ENCODE assay signal across 29 cellular contexts in the genomic region with DNA sequence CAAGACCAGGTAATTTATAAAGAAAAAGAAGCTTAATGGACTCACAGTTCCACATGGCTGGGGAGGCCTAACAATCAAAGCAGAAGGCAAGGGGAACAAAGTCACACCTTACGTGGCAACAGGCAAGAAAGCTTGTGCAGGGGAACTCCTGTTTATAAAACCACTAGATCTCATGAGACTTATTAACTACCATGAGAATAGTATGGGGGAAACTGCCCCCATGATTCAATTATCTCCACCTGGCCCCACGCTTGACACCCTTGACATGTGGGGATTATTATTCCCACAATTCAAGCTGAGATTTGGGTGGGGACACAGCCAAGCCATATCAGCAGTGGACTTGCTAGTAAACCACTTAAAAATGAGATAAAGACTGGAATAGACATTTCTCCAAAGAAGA.
DNase-seq lines count a peak whose midpoint lies in the region; ATAC-seq, FAIRE-seq and TF ChIP-seq lines count a peak whose summit lies in the region.
"Had no signal": no experiment of that assay in that cellular context is flagged by ENCODE, and none has a peak within 500 bp of the region (broad histone marks: within the 10 kb centered on the region; RNA-seq: fewer than 3 reads in every experiment).

No MANE protein-coding gene starts in this region.

- H3K9ac ChIP-seq in GM12878 (ENCODE audit: control insufficient read depth, insufficient read depth, low read length) = no peak overlapping the region
- H3K9ac ChIP-seq: BLaER1; BLaER1 treated with 17β-estradiol and CSF1 and Interleukin-3, amounts not matched to agents 10 nM and 100 nM had no signal

- no peak overlapping the region for H2AFZ ChIP-seq in GM12878 (ENCODE audit: control insufficient read depth, low read depth, low read length)

- no peak overlapping the region for H3K4me2 ChIP-seq in GM12878 (ENCODE audit: control insufficient read depth, insufficient read depth)
- H3K4me2 ChIP-seq: A549; BLaER1; BLaER1 treated with 17β-estradiol and CSF1 and Interleukin-3, amounts not matched to agents 10 nM and 100 nM had no signal

- in situ Hi-C loops in GM12878 (cut with MboI) = no loop called here

- no peak for TF ChIP-seq EP300 in GM12878 (IDR thresholded peaks at IDR 0.05; ENCODE audit: borderline replicate concordance in 1 of 2, control insufficient read depth in 1 of 2, low read depth in 2 of 2, low read length in 2 of 2)

- no peak overlapping the region for H3K27ac ChIP-seq in GM12878 (ENCODE audit: control insufficient read depth, insufficient read depth)
- H3K27ac ChIP-seq: 22Rv1; A549; BLaER1; BLaER1 treated with 17β-estradiol and CSF1 and Interleukin-3, amounts not matched to agents 10 nM and 100 nM; C4-2B had no signal

- no peak for TF ChIP-seq CTCF in GM12878 (IDR thresholded peaks at IDR 0.05 in 2 of 3, conservative IDR thresholded peaks at IDR 0.05 in 1 of 3; ENCODE audit: control insufficient read depth in 2 of 3, extremely low read depth in 1 of 3, insufficient read depth in 1 of 3, low read depth in 3 of 3, low read length in 3 of 3)

- no peak for TF ChIP-seq RAD21 in GM12878 (IDR thresholded peaks at IDR 0.05; ENCODE audit: insufficient read depth, low read depth, low read length)

- H3K9me3 ChIP-seq in GM12878 (replicated peaks; ENCODE audit: control insufficient read depth, insufficient read depth, low read length) = no peaks in the 10 kb centered on the region
- H3K9me3 ChIP-seq: A549; BE2C; BLaER1 treated with 17β-estradiol and CSF1 and Interleukin-3, amounts not matched to agents 10 nM and 100 nM; Caco-2 had no signal

- DNase-seq in GM12878 (ENCODE audit: low read depth, low spot score) = no peak
- no peak for DNase-seq in activated naive CD4-positive, alpha-beta T cell treated with Interleukin-2 at 50 U/mL for 16 hours
- DNase-seq: 8988T; ACHN; AML-193; BE2C; C1 segment of cervical spinal cord; Caco-2; Calu3; CD4-positive, alpha-beta memory T cell; CD4-positive, alpha-beta T cell; CD4-positive, CD25-positive, alpha-beta regulatory T cell; CD8-positive, alpha-beta memory T cell; CD8-positive, alpha-beta T cell; COR-L47; DMS 273 treated with DMSO at 0.1 percent for 48 hours; DMS153; DMS53; DMS79; DMS79 treated with DMSO at 0.1 percent for 48 hours; DND-41; EL had no signal

- FAIRE-seq in GM12878 (lab: Jason Lieb, UNC) = no peak
- FAIRE-seq: A204.1, A549, D721Med had no signal

- H4K20me1 ChIP-seq in GM12878 (ENCODE audit: control insufficient read depth, insufficient read depth) = no peaks in the 10 kb centered on the region
- H4K20me1 ChIP-seq: BLaER1; BLaER1 treated with 17β-estradiol and CSF1 and Interleukin-3, amounts not matched to agents 10 nM and 100 nM had no signal

- H3K4me1 ChIP-seq in GM12878 (ENCODE audit: control insufficient read depth, insufficient read depth, low read length) = no peaks in the 10 kb centered on the region
- H3K4me1 ChIP-seq: A549; BE2C; BLaER1; BLaER1 treated with 17β-estradiol and CSF1 and Interleukin-3, amounts not matched to agents 10 nM and 100 nM; Caco-2 had no signal

- CTCF ChIA-PET in GM12878 (lab: Yijun Ruan, JAX) = no interaction called here

- BruUV-seq in GM12878 (replicated peaks; lab: Mats Ljungman, UMichigan) = no TSS peak

- no peaks in the 10 kb centered on the region for H3K79me2 ChIP-seq in GM12878 (ENCODE audit: control insufficient read depth, insufficient read depth, low read length)

- ATAC-seq in GM12878 = no peak; the same call in 2 of the 3 replicates
- ATAC-seq: A549; CD8-positive, alpha-beta T cell had no signal

- no peaks in the 10 kb centered on the region for H3K27me3 ChIP-seq in GM12878 (replicated peaks in 1 of 2; ENCODE audit: control insufficient read depth in 2 of 2, insufficient read depth in 2 of 2, low read length in 1 of 2)
- H3K27me3 ChIP-seq: BE2C; BLaER1; BLaER1 treated with 17β-estradiol and CSF1 and Interleukin-3, amounts not matched to agents 10 nM and 100 nM had no signal

- no peak overlapping the region for H3K4me3 ChIP-seq in GM12878
- H3K4me3 ChIP-seq: A549; BLaER1; BLaER1 treated with 17β-estradiol and CSF1 and Interleukin-3, amounts not matched to agents 10 nM and 100 nM had no signal

- no peak for TF ChIP-seq POLR2A in GM12878 (IDR thresholded peaks at IDR 0.05; ENCODE audit: low read depth, low read length)

- 3% methylated on average over 2 of the region's 2 CpGs for WGBS in GM12878 (ENCODE audit: insufficient coverage, insufficient replicate concordance, low lambda C conversion rate, missing lambda C conversion rate)

- SMC1A ChIA-PET in GM12878 (lab: Charles Lee; ENCODE audit: uncharacterized antibody, unreplicated experiment) = interaction anchor here (1.3 kb wide), 1 partner anchor 48 kb away, joined by 3 read pairs; no protein-coding TSS in a partner anchor

- POLR2A ChIA-PET in GM12878 (lab: Charles Lee) = no interaction called here

- intact Hi-C loops in GM12878 (cut with micrococcal nuclease; ENCODE audit: unreplicated experiment) = no loop called here

- H3K36me3 ChIP-seq in GM12878 (ENCODE audit: control insufficient read depth in 2 of 2, insufficient read depth in 2 of 2, low read length in 1 of 2) = no peaks in the 10 kb centered on the region
- H3K36me3 ChIP-seq: BE2C; BLaER1; BLaER1 treated with 17β-estradiol and CSF1 and Interleukin-3, amounts not matched to agents 10 nM and 100 nM had no signal

- RAD21 ChIA-PET in GM12878 (lab: Charles Lee; ENCODE audit: unreplicated experiment) = no interaction called here

TF ChIP-seq in GM12878, 131 proteins besides CTCF, POLR2A, EP300 and RAD21:
- TF ChIP-seq YY1 (IDR thresholded peaks at IDR 0.05; ENCODE audit: low read depth, low read length) (no peak), MTA2 (IDR thresholded peaks at IDR 0.05; ENCODE audit: low read depth) (peak; percentile 68), RCOR1 (conservative IDR thresholded peaks at IDR 0.05; ENCODE audit: low read depth, low read length) (no peak), POLR2AphosphoS5 (IDR thresholded peaks at IDR 0.05; ENCODE audit: low read length) (no peak), BHLHE40 (IDR thresholded peaks at IDR 0.05; ENCODE audit: borderline replicate concordance in 1 of 2, low read depth in 2 of 2, low read length in 1 of 2) (peak in 1 of 2 experiments; percentile 25; a peak in 1 of 4 replicates), IKZF1 (conservative IDR thresholded peaks at IDR 0.05) (0 out of 2 replicates have a peak, but pooled peaks have one; percentile 21), SRF (IDR thresholded peaks at IDR 0.05; ENCODE audit: low read depth in 2 of 2, low read length in 2 of 2) (no peak), IKZF2 (IDR thresholded peaks at IDR 0.05) (0 out of 4 replicates have a peak, but pooled peaks of 1 of the 2 experiments have one; percentile 17), MEF2B (IDR thresholded peaks at IDR 0.05; ENCODE audit: partially characterized antibody, poor library complexity, severe bottlenecking) (peak; percentile 86), ETV6 (conservative IDR thresholded peaks at IDR 0.05 in 1 of 2, IDR thresholded peaks at IDR 0.05 in 1 of 2; ENCODE audit: borderline replicate concordance in 1 of 2, low read depth in 1 of 2) (no peak)
- TF ChIP-seq, protein P1, sequence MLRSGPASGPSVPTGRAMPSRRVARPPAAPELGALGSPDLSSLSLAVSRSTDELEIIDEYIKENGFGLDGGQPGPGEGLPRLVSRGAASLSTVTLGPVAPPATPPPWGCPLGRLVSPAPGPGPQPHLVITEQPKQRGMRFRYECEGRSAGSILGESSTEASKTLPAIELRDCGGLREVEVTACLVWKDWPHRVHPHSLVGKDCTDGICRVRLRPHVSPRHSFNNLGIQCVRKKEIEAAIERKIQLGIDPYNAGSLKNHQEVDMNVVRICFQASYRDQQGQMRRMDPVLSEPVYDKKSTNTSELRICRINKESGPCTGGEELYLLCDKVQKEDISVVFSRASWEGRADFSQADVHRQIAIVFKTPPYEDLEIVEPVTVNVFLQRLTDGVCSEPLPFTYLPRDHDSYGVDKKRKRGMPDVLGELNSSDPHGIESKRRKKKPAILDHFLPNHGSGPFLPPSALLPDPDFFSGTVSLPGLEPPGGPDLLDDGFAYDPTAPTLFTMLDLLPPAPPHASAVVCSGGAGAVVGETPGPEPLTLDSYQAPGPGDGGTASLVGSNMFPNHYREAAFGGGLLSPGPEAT (IDR thresholded peaks at IDR 0.05; ENCODE audit: low read depth) = 0 out of 2 replicates have a peak, but pooled peaks have one; percentile 20
